In the genomic region with DNA sequence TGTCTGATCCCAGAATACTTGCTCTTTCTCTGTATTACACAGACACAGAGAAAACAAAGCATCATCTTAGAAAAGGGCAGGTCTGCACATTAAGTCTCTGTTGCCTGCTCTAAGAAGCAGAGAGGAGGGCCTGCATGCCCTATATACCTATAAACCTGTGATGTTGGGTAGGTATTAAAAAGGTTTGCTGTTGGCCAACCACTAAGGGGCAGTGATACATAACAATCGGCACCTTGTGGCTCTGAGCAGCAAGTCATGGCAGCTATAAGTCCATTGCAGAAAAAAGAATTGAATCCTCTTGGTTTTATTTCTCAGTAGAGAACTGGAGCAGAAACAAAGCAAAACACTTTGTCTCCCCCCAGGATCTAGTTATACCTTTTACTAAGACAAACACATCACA, we compare ENCODE assay signal across 9 cellular contexts.
DNase-seq lines count a peak whose midpoint lies in the region; ATAC-seq, FAIRE-seq and TF ChIP-seq lines count a peak whose summit lies in the region.
"Had no signal": no experiment of that assay in that cellular context is flagged by ENCODE, and none has a peak within 500 bp of the region (broad histone marks: within the 10 kb centered on the region; RNA-seq: fewer than 3 reads in every experiment).

No MANE protein-coding gene starts in this region.

- no peak overlapping the region for H3K56ac ChIP-seq in mesendoderm (ENCODE audit: low read length)

- H4K8ac ChIP-seq in mesendoderm (ENCODE audit: low read depth, low read length): no peak overlapping the region

- no peak overlapping the region for H3K23ac ChIP-seq in mesendoderm (ENCODE audit: low read length)

- no peaks in the 10 kb centered on the region for H3K27me3 ChIP-seq in mesendoderm (ENCODE audit: insufficient read depth, low read length, poor library complexity)

- DNase-seq in D721Med (ENCODE audit: insufficient read length, low spot score): no peak
- DNase-seq in NCI-H460 (ENCODE audit: extremely low read depth, low read depth): peak; percentile 41
- DNase-seq in choroid plexus epithelial cell (ENCODE audit: low read depth): peak; percentile 82
- DNase-seq in mesendoderm: peak; percentile 81
- DNase-seq in natural killer cell treated with Interleukin-12 subunit alpha and Interleukin-12 subunit beta and Interleukin-15 and Interleukin-18, amount 100 ng/mL, for 72 hours (ENCODE audit: low spot score): no peak
- no peak for DNase-seq in effector CD4-positive, alpha-beta T cell
- no peak for DNase-seq in activated CD4-positive, CD25-positive, alpha-beta regulatory T cell treated with anti-CD3 and anti-CD28 coated beads, Interleukin-2, amount 50 U/mL, for 72 hours
- DNase-seq in left ventricle myocardium superior: no peak
- DNase-seq: effector CD8-positive, alpha-beta T cell had no signal

- H2BK120ac ChIP-seq in mesendoderm (ENCODE audit: low read depth, low read length): no peak overlapping the region

- H3K79me2 ChIP-seq in mesendoderm (ENCODE audit: control insufficient read depth, insufficient read depth, low read length): no peaks in the 10 kb centered on the region

- no peaks in the 10 kb centered on the region for H3K4me1 ChIP-seq in mesendoderm (ENCODE audit: control insufficient read depth, low read depth, low read length)

- H3K4me3 Mint-ChIP-seq in natural killer cell treated with Interleukin-12 subunit alpha and Interleukin-12 subunit beta and Interleukin-15 and Interleukin-18, amount 100 ng/mL, for 72 hours: no peak overlapping the region

- no peak overlapping the region for H3K27ac ChIP-seq in mesendoderm (ENCODE audit: low read depth, low read length)

- intact Hi-C loops in left ventricle myocardium superior (cut with micrococcal nuclease): no loop called here

- no peak overlapping the region for H3K4me2 ChIP-seq in mesendoderm (ENCODE audit: low read length)

- H4K5ac ChIP-seq in mesendoderm (ENCODE audit: low read length): no peak overlapping the region

- no peak for ATAC-seq in natural killer cell treated with Interleukin-12 subunit alpha and Interleukin-12 subunit beta and Interleukin-15 and Interleukin-18, amount 100 ng/mL, for 72 hours
- no peak for ATAC-seq in left ventricle myocardium superior

- FAIRE-seq in D721Med (lab: Jason Lieb, UNC): peak; percentile 75

- TF ChIP-seq CTCF in D721Med (IDR thresholded peaks at IDR 0.05; ENCODE audit: insufficient read depth, missing control alignments): peak; percentile 61
- TF ChIP-seq CTCF in choroid plexus epithelial cell (conservative IDR thresholded peaks at IDR 0.05; ENCODE audit: low read depth, low read length): peak; percentile 73

- H2AK5ac ChIP-seq in mesendoderm (ENCODE audit: low read length): no peak overlapping the region

- H2BK15ac ChIP-seq in mesendoderm (replicated peaks; ENCODE audit: low read depth): no peak overlapping the region

- H2BK5ac ChIP-seq in mesendoderm (ENCODE audit: low read length): no peak overlapping the region

- H3K4ac ChIP-seq in mesendoderm (ENCODE audit: low read depth, low read length): no peak overlapping the region

- H3K4me3 ChIP-seq in choroid plexus epithelial cell (ENCODE audit: low read depth, low read length) (no peak overlapping the region), mesendoderm (ENCODE audit: low read length) (no peak overlapping the region)

- WGBS in mesendoderm (ENCODE audit: extremely low coverage, insufficient coverage, low lambda C conversion rate): no CpG with 5 or more reads among the region's 1 CpG

- peaks cover 18% of the 10 kb centered on the region for H3K9me3 Mint-ChIP-seq in natural killer cell treated with Interleukin-12 subunit alpha and Interleukin-12 subunit beta and Interleukin-15 and Interleukin-18, amount 100 ng/mL, for 72 hours

- no peaks in the 10 kb centered on the region for H3K36me3 ChIP-seq in mesendoderm (ENCODE audit: control insufficient read depth, insufficient read depth, low read length)

- no peak overlapping the region for H3K18ac ChIP-seq in mesendoderm (ENCODE audit: low read length)

- no peaks in the 10 kb centered on the region for H3K36me3 Mint-ChIP-seq in natural killer cell treated with Interleukin-12 subunit alpha and Interleukin-12 subunit beta and Interleukin-15 and Interleukin-18, amount 100 ng/mL, for 72 hours

- H3K9ac ChIP-seq in mesendoderm (ENCODE audit: low read length): no peak overlapping the region

- H3K27ac Mint-ChIP-seq in natural killer cell treated with Interleukin-12 subunit alpha and Interleukin-12 subunit beta and Interleukin-15 and Interleukin-18, amount 100 ng/mL, for 72 hours: no peak overlapping the region

- H3K4me1 Mint-ChIP-seq in natural killer cell treated with Interleukin-12 subunit alpha and Interleukin-12 subunit beta and Interleukin-15 and Interleukin-18, amount 100 ng/mL, for 72 hours (ENCODE audit: low read depth in 2 of 2): no peaks in the 10 kb centered on the region

- H3K79me1 ChIP-seq in mesendoderm (ENCODE audit: low read length): no peaks in the 10 kb centered on the region

- H3K27me3 Mint-ChIP-seq in natural killer cell treated with Interleukin-12 subunit alpha and Interleukin-12 subunit beta and Interleukin-15 and Interleukin-18, amount 100 ng/mL, for 72 hours: no peaks in the 10 kb centered on the region

Comparison
In these comparisons a context has a peak if more than half of its experiments do, and no peak if none do; other contexts are left out.
1. DNase-seq: peak in NCI-H460 (single experiment), choroid plexus epithelial cell (single experiment) and mesendoderm (single experiment); none in D721Med (single experiment), natural killer cell treated with Interleukin-12 subunit alpha and Interleukin-12 subunit beta and Interleukin-15 and Interleukin-18, amount 100 ng/mL, for 72 hours (single experiment), effector CD4-positive, alpha-beta T cell (single experiment), activated CD4-positive, CD25-positive, alpha-beta regulatory T cell treated with anti-CD3 and anti-CD28 coated beads, Interleukin-2, amount 50 U/mL, for 72 hours (single experiment) and left ventricle myocardium superior (single experiment).